22 cellular contexts compared by ENCODE assay signal in the genomic region with DNA sequence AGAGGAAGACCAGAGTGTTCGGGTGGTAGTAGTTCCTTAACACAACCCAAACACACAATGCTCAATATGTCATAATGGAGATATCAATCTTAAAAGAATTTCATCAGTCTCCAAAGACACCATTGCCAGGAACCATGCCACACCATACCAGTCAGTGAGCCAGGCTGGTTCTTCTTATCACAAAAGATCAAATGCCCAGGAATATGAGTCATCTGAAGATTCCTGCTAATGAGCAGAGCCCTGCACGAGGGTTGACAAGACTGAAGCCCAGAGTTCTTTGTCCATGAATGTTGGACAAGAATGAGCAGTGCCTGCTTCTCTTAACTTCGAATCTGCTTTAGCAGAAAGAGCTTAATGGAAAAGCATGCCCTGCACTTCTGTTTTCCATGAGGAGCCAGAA.
A peak's percentile ranks its signal among the peaks of the same experiment; 100 is the strongest.
DNase-seq lines count a peak whose midpoint lies in the region; ATAC-seq and TF ChIP-seq lines count a peak whose summit lies in the region.
"Had no signal": no experiment of that assay in that cellular context is flagged by ENCODE, and none has a peak within 500 bp of the region (broad histone marks: within the 10 kb centered on the region; RNA-seq: fewer than 3 reads in every experiment).

No MANE protein-coding gene starts in this region.

- RAD21 ChIA-PET in HCT116 (lab: Charles Lee; ENCODE audit: low non-redundant PET in 1 of 2, low total read pairs in 2 of 2, uncharacterized antibody in 2 of 2, unreplicated experiment in 2 of 2), result no interaction called here

- 5% methylated on average over 3 of the region's 3 CpGs for WGBS in mammary epithelial cell (ENCODE audit: low coverage, missing lambda C conversion rate)

- TF ChIP-seq POLR2A in HCT116 (IDR thresholded peaks at IDR 0.05; ENCODE audit: borderline replicate concordance, extremely low read depth, insufficient read depth, insufficient read length), result no peak

- H4K20me1 ChIP-seq in HCT116 (ENCODE audit: insufficient read depth) (no peaks in the 10 kb centered on the region), mammary epithelial cell (ENCODE audit: insufficient read depth, low read length) (no peaks in the 10 kb centered on the region)
- H4K20me1 ChIP-seq: BLaER1 had no signal

- TF ChIP-seq CTCF in HCT116 (IDR thresholded peaks at IDR 0.05 in 2 of 3, conservative IDR thresholded peaks at IDR 0.05 in 1 of 3; ENCODE audit: borderline replicate concordance in 1 of 3, insufficient read depth in 1 of 3, low read depth in 2 of 3, low read length in 2 of 3) (no peak), mammary epithelial cell (conservative IDR thresholded peaks at IDR 0.05 in 1 of 2, IDR thresholded peaks at IDR 0.05 in 1 of 2; ENCODE audit: extremely low read depth in 1 of 2, insufficient read depth in 1 of 2, low read depth in 1 of 2, low read length in 2 of 2) (no peak), nephron (IDR thresholded peaks at IDR 0.05; ENCODE audit: unreplicated experiment in 3 of 3) (no peak)

- H3K79me2 ChIP-seq in HCT116 (ENCODE audit: insufficient read depth, low read length) (no peaks in the 10 kb centered on the region), mammary epithelial cell (ENCODE audit: insufficient read depth, low read length) (no peaks in the 10 kb centered on the region)

- peak; percentile 51 for DNase-seq in COLO829 (ENCODE audit: low spot score)
- no peak for DNase-seq in HCT116 (ENCODE audit: low read depth, low spot score)
- DNase-seq in mammary epithelial cell, result peak; percentile 35
- no peak for DNase-seq in naive thymus-derived CD4-positive, alpha-beta T cell
- DNase-seq in stimulated activated effector memory CD8-positive, alpha-beta T cell treated with anti-CD3 and anti-CD28 coated beads, Interleukin-12 subunit alpha, Interleukin-12 subunit beta, amount 100 ng/mL, for 72 hours (ENCODE audit: low spot score in 2 of 2), result no peak
- DNase-seq: Caco-2; CD4-positive, alpha-beta T cell; DMS 273 treated with DMSO at 0.1 percent for 48 hours; DMS79 treated with DMSO at 0.1 percent for 48 hours; GOT3; HCEC 1CT; NCI-H1417; NCI-H1694 treated with DMSO at 0.1 percent for 48 hours; NCI-H2081 treated with DMSO at 0.1 percent for 48 hours; NCI-H446 treated with DMSO at 0.1 percent for 48 hours; NCI-H526 treated with DMSO at 0.1 percent for 48 hours; OCI-M1 had no signal

- peak overlapping the region; percentile 38 to 97 (median 63) for H3K27ac Mint-ChIP-seq in nephron
- H3K27ac Mint-ChIP-seq in naive thymus-derived CD4-positive, alpha-beta T cell, result peak overlapping the region in 1 of 9 donors; percentile 15
- no peak overlapping the region for H3K27ac Mint-ChIP-seq in stimulated activated effector memory CD8-positive, alpha-beta T cell treated with anti-CD3 and anti-CD28 coated beads, Interleukin-12 subunit alpha, Interleukin-12 subunit beta, amount 100 ng/mL, for 72 hours
- H3K27ac Mint-ChIP-seq: CD4-positive, alpha-beta T cell; IgD-negative memory B cell had no signal

- in situ Hi-C loops in mammary epithelial cell (cut with MboI; ENCODE audit: low sequenced_read_pairs in 2 of 2), result no loop called here

- H3K4me1 Mint-ChIP-seq in nephron, result peaks cover 33% of the 10 kb centered on the region
- no peaks in the 10 kb centered on the region for H3K4me1 Mint-ChIP-seq in naive thymus-derived CD4-positive, alpha-beta T cell
- H3K4me1 Mint-ChIP-seq in stimulated activated effector memory CD8-positive, alpha-beta T cell treated with anti-CD3 and anti-CD28 coated beads, Interleukin-12 subunit alpha, Interleukin-12 subunit beta, amount 100 ng/mL, for 72 hours, result no peaks in the 10 kb centered on the region
- H3K4me1 Mint-ChIP-seq: IgD-negative memory B cell had no signal

- H3K27me3 ChIP-seq in HCT116 (ENCODE audit: insufficient read depth, low read length) (peaks cover 13% of the 10 kb centered on the region; the same call in 1 of the 2 replicates), mammary epithelial cell (ENCODE audit: insufficient read depth, low read length) (no peaks in the 10 kb centered on the region)
- H3K27me3 ChIP-seq in naive thymus-derived CD4-positive, alpha-beta T cell (ENCODE audit: control insufficient read depth in 2 of 2, insufficient read depth in 2 of 2, low read length in 2 of 2), result no peaks in the 10 kb centered on the region
- H3K27me3 ChIP-seq: BLaER1 had no signal

- no peaks in the 10 kb centered on the region for H3K9me2 ChIP-seq in HCT116 (ENCODE audit: insufficient read depth)

- peak overlapping the region in 1 of 3 experiments; percentile 50 for H3K4me3 Mint-ChIP-seq in nephron
- H3K4me3 Mint-ChIP-seq in naive thymus-derived CD4-positive, alpha-beta T cell, result no peak overlapping the region
- H3K4me3 Mint-ChIP-seq in stimulated activated effector memory CD8-positive, alpha-beta T cell treated with anti-CD3 and anti-CD28 coated beads, Interleukin-12 subunit alpha, Interleukin-12 subunit beta, amount 100 ng/mL, for 72 hours, result no peak overlapping the region
- H3K4me3 Mint-ChIP-seq: CD4-positive, alpha-beta T cell; IgD-negative memory B cell had no signal

- TF ChIP-seq RAD21 in HCT116 (IDR thresholded peaks at IDR 0.05; ENCODE audit: low read depth), result no peak

- ATAC-seq in HCT116 (no peak), HG02970 (IDR thresholded peaks at IDR 0.05; ENCODE audit: low FRiP score, unreplicated experiment) (no peak)
- no peak for ATAC-seq in naive thymus-derived CD4-positive, alpha-beta T cell
- ATAC-seq in stimulated activated effector memory CD8-positive, alpha-beta T cell treated with anti-CD3 and anti-CD28 coated beads, Interleukin-12 subunit alpha, Interleukin-12 subunit beta, amount 100 ng/mL, for 72 hours, result no peak

- H3K9me3 ChIP-seq in HCT116 (ENCODE audit: control insufficient read depth in 1 of 2, insufficient read depth in 1 of 2, low read depth in 1 of 2, low read length in 2 of 2), result no peaks in the 10 kb centered on the region
- no peaks in the 10 kb centered on the region for H3K9me3 ChIP-seq in mammary epithelial cell (replicated peaks; ENCODE audit: insufficient read depth, low read length)
- no peaks in the 10 kb centered on the region for H3K9me3 ChIP-seq in naive thymus-derived CD4-positive, alpha-beta T cell (ENCODE audit: control insufficient read depth in 2 of 3, low read length in 3 of 3)
- H3K9me3 ChIP-seq: Caco-2, SJSA1 had no signal

- H3K4me2 ChIP-seq in HCT116 (ENCODE audit: low read length) (no peak overlapping the region), mammary epithelial cell (ENCODE audit: insufficient read depth, low read depth, low read length) (no peak overlapping the region)
- H3K4me2 ChIP-seq: BLaER1 had no signal

- H3K27ac ChIP-seq in HCT116 (ENCODE audit: low read depth, low read length), result no peak overlapping the region
- no peak overlapping the region for H3K27ac ChIP-seq in mammary epithelial cell (ENCODE audit: insufficient read depth, low read depth, low read length)
- H3K27ac ChIP-seq in naive thymus-derived CD4-positive, alpha-beta T cell (ENCODE audit: low read depth, low read length), result no peak overlapping the region
- H3K27ac ChIP-seq: BLaER1, SJSA1 had no signal

- H3K4me3 ChIP-seq in HCT116 (replicated peaks in 1 of 2; ENCODE audit: low read depth in 1 of 2, low read length in 2 of 2) (no peak overlapping the region), mammary epithelial cell (replicated peaks in 1 of 3; ENCODE audit: insufficient read depth in 1 of 3, low read depth in 2 of 3, low read length in 3 of 3) (no peak overlapping the region)
- H3K4me3 ChIP-seq in naive thymus-derived CD4-positive, alpha-beta T cell (ENCODE audit: low read length), result no peak overlapping the region
- H3K4me3 ChIP-seq: BLaER1, SJSA1 had no signal

- H3K9ac ChIP-seq in HCT116 (ENCODE audit: low read length), result no peak overlapping the region
- H3K9ac ChIP-seq in mammary epithelial cell (ENCODE audit: insufficient read depth, low read length), result no peak overlapping the region
- H3K9ac ChIP-seq: BLaER1 had no signal

- intact Hi-C loops in HCT116 (cut with micrococcal nuclease), result no loop called here
- intact Hi-C loops in mammary epithelial cell (cut with micrococcal nuclease), result no loop called here
- intact Hi-C loops in naive thymus-derived CD4-positive, alpha-beta T cell (cut with micrococcal nuclease), result no loop called here

- H3K36me3 ChIP-seq in HCT116 (ENCODE audit: control insufficient read depth in 1 of 2, insufficient read depth in 2 of 2, low read length in 2 of 2) (no peaks in the 10 kb centered on the region), mammary epithelial cell (ENCODE audit: insufficient read depth, low read length) (no peaks in the 10 kb centered on the region)
- H3K36me3 ChIP-seq in naive thymus-derived CD4-positive, alpha-beta T cell (ENCODE audit: control insufficient read depth in 2 of 3, insufficient read depth in 3 of 3, low read length in 3 of 3), result no peaks in the 10 kb centered on the region
- H3K36me3 ChIP-seq: BLaER1, SJSA1 had no signal

- H3K9me3 Mint-ChIP-seq in nephron, result peaks cover 21% of the 10 kb centered on the region
- peaks cover 0 to 19% (median 8%) of the 10 kb centered on the region in 11 donors for H3K9me3 Mint-ChIP-seq in naive thymus-derived CD4-positive, alpha-beta T cell
- H3K9me3 Mint-ChIP-seq in stimulated activated effector memory CD8-positive, alpha-beta T cell treated with anti-CD3 and anti-CD28 coated beads, Interleukin-12 subunit alpha, Interleukin-12 subunit beta, amount 100 ng/mL, for 72 hours, result peaks cover 6% of the 10 kb centered on the region

- H3K4me1 ChIP-seq in HCT116 (ENCODE audit: control insufficient read depth in 1 of 2, insufficient read depth in 2 of 2, low read length in 2 of 2) (no peaks in the 10 kb centered on the region), mammary epithelial cell (ENCODE audit: insufficient read depth, low read length) (no peaks in the 10 kb centered on the region)
- no peaks in the 10 kb centered on the region for H3K4me1 ChIP-seq in naive thymus-derived CD4-positive, alpha-beta T cell (ENCODE audit: control insufficient read depth in 2 of 2, insufficient read depth in 2 of 2, low read length in 2 of 2)
- H3K4me1 ChIP-seq: BLaER1, Caco-2, SJSA1 had no signal

- dilution Hi-C loops in mammary epithelial cell (cut with HindIII; ENCODE audit: low sequenced_read_pairs), result no loop called here

- CTCF ChIA-PET in HCT116 (lab: Charles Lee), result no interaction called here
- CTCF ChIA-PET in mammary epithelial cell (lab: Charles Lee; ENCODE audit: low non-redundant PET), result no interaction called here
- CTCF ChIA-PET in naive thymus-derived CD4-positive, alpha-beta T cell (lab: Charles Lee), result no interaction called here

- POLR2A ChIA-PET in HCT116 (lab: Charles Lee), result no interaction called here
- POLR2A ChIA-PET in naive thymus-derived CD4-positive, alpha-beta T cell (lab: Charles Lee), result no interaction called here

- no peaks in the 10 kb centered on the region for H3K27me3 Mint-ChIP-seq in nephron (ENCODE audit: low read depth)
- H3K27me3 Mint-ChIP-seq in naive thymus-derived CD4-positive, alpha-beta T cell, result peaks cover 4 to 51% (median 25%) of the 10 kb centered on the region in 5 donors
- H3K27me3 Mint-ChIP-seq: IgD-negative memory B cell had no signal

- BruUV-seq in HCT116 (replicated peaks; lab: Mats Ljungman, UMichigan) (no TSS peak), mammary epithelial cell (replicated peaks; lab: Mats Ljungman, UMichigan) (no TSS peak)

- H3K36me3 Mint-ChIP-seq in nephron (ENCODE audit: low read depth), result peaks cover 3% of the 10 kb centered on the region
- peaks cover 0 to 3% (median 0%) of the 10 kb centered on the region in 5 donors for H3K36me3 Mint-ChIP-seq in naive thymus-derived CD4-positive, alpha-beta T cell
- H3K36me3 Mint-ChIP-seq in stimulated activated effector memory CD8-positive, alpha-beta T cell treated with anti-CD3 and anti-CD28 coated beads, Interleukin-12 subunit alpha, Interleukin-12 subunit beta, amount 100 ng/mL, for 72 hours, result no peaks in the 10 kb centered on the region
- H3K36me3 Mint-ChIP-seq: IgD-negative memory B cell had no signal

- H2AFZ ChIP-seq in HCT116 (ENCODE audit: low read depth, low read length, poor library complexity, severe bottlenecking), result no peak overlapping the region
- H2AFZ ChIP-seq in mammary epithelial cell (ENCODE audit: low read depth, low read length), result no peak overlapping the region

Comparison
In these comparisons a context has a peak if more than half of its experiments do, and no peak if none do; other contexts are left out.
1. DNase-seq: peak in COLO829 (single experiment) and mammary epithelial cell (single experiment); none in HCT116 (single experiment), naive thymus-derived CD4-positive, alpha-beta T cell (0 of 9) and stimulated activated effector memory CD8-positive, alpha-beta T cell treated with anti-CD3 and anti-CD28 coated beads, Interleukin-12 subunit alpha, Interleukin-12 subunit beta, amount 100 ng/mL, for 72 hours (0 of 2).